In genomic region chr5:142789206-142789605, GRCh38 we compare ENCODE assay signal across 30 cellular contexts.
"Had no signal": no experiment of that assay in that cellular context is flagged by ENCODE, and none has a peak within 500 bp of the region (broad histone marks: within the 10 kb centered on the region; RNA-seq: fewer than 3 reads in every experiment).

No MANE protein-coding gene starts in this region.

- ATAC-seq: esophagus mucosa; gastrocnemius medialis; lower lobe of right lung; naive thymus-derived CD8-positive, alpha-beta T cell; pancreas; psoas muscle had no signal

- H3K27ac ChIP-seq: ascending aorta, brain microvascular endothelial cell, gastrocnemius medialis, lower lobe of right lung, pancreas, psoas muscle, suprapubic skin, tibial artery, VCaP had no signal

- H3K4me2 ChIP-seq: smooth muscle cell had no signal

- H3K4me3 ChIP-seq: ascending aorta, gastrocnemius medialis, lower lobe of right lung, pancreas, psoas muscle, smooth muscle cell, suprapubic skin, tibial artery had no signal

- H3K4me3 Mint-ChIP-seq: activated CD4-positive, alpha-beta memory T cell treated with anti-CD3 and anti-CD28 coated beads for 36 hours; activated naive CD4-positive, alpha-beta T cell treated with anti-CD3 and anti-CD28 coated beads, Interleukin-2, amount 10 ng/mL, durations not matched to agents 7 days and 5 days; activated naive CD8-positive, alpha-beta T cell treated with anti-CD3 and anti-CD28 coated beads, Interleukin-2, amount 10 ng/mL, durations not matched to agents 7 days and 5 days; activated T-cell treated with anti-CD3 and anti-CD28 coated beads, Interleukin-2, amount 50 U/mL, for 24 hours; naive thymus-derived CD8-positive, alpha-beta T cell; T-helper 1 cell treated with Interleukin-12 subunit alpha and Interleukin-12 subunit beta and Interleukin-4 antibody, amounts not matched to agents 30 μg/mL and 1 μg/mL, for 36 hours had no signal

- H3K9me3 Mint-ChIP-seq: activated CD4-positive, alpha-beta memory T cell treated with anti-CD3 and anti-CD28 coated beads for 36 hours; activated naive CD4-positive, alpha-beta T cell treated with anti-CD3 and anti-CD28 coated beads, Interleukin-2, amount 10 ng/mL, durations not matched to agents 7 days and 5 days; activated naive CD8-positive, alpha-beta T cell treated with anti-CD3 and anti-CD28 coated beads, Interleukin-2, amount 10 ng/mL, durations not matched to agents 7 days and 5 days; activated T-cell treated with anti-CD3 and anti-CD28 coated beads, Interleukin-2, amount 50 U/mL, for 24 hours; naive thymus-derived CD8-positive, alpha-beta T cell; T-helper 1 cell treated with Interleukin-12 subunit alpha and Interleukin-12 subunit beta and Interleukin-4 antibody, amounts not matched to agents 30 μg/mL and 1 μg/mL, for 36 hours had no signal

- DNase-seq: activated CD4-positive, alpha-beta memory T cell treated with anti-CD3 and anti-CD28 coated beads for 36 hours; activated CD4-positive, alpha-beta T cell treated with anti-CD3 and anti-CD28 coated beads for 4 hours; activated CD8-positive, alpha-beta memory T cell treated with anti-CD3 and anti-CD28 coated beads, Interleukin-2, amount 50 U/mL, for 4 hours; activated gamma-delta T cell; activated naive CD4-positive, alpha-beta T cell treated with anti-CD3 and anti-CD28 coated beads, Interleukin-2, amount 10 ng/mL, durations not matched to agents 7 days and 5 days; activated naive CD8-positive, alpha-beta T cell treated with anti-CD3 and anti-CD28 coated beads, Interleukin-2, amount 10 ng/mL, durations not matched to agents 7 days and 5 days; activated T-cell treated with anti-CD3 and anti-CD28 coated beads, Interleukin-2, amount 50 U/mL, for 24 hours; brain microvascular endothelial cell; cortex of kidney; gastrocnemius medialis; head of caudate nucleus; hippocampal formation; kidney; left colon; lower lobe of right lung; naive thymus-derived CD8-positive, alpha-beta T cell; pancreas; psoas muscle; stimulated activated CD4-positive, alpha-beta T cell treated with anti-CD3 and anti-CD28 coated beads, Interleukin-15, amount 100 ng/mL, for 24 hours; stimulated activated CD4-positive, alpha-beta T cell treated with anti-CD3 and anti-CD28 coated beads, Interleukin-2, amount 100 ng/mL, for 24 hours; stimulated activated naive CD4-positive, alpha-beta T cell; SW 1271; T-helper 9 cell; tibial artery had no signal

- H3K27ac Mint-ChIP-seq: activated CD4-positive, alpha-beta memory T cell treated with anti-CD3 and anti-CD28 coated beads for 36 hours; activated naive CD4-positive, alpha-beta T cell treated with anti-CD3 and anti-CD28 coated beads, Interleukin-2, amount 10 ng/mL, durations not matched to agents 7 days and 5 days; activated naive CD8-positive, alpha-beta T cell treated with anti-CD3 and anti-CD28 coated beads, Interleukin-2, amount 10 ng/mL, durations not matched to agents 7 days and 5 days; activated T-cell treated with anti-CD3 and anti-CD28 coated beads, Interleukin-2, amount 50 U/mL, for 24 hours; T-helper 1 cell treated with Interleukin-12 subunit alpha and Interleukin-12 subunit beta and Interleukin-4 antibody, amounts not matched to agents 30 μg/mL and 1 μg/mL, for 36 hours had no signal

- H3K27me3 Mint-ChIP-seq: activated CD4-positive, alpha-beta memory T cell treated with anti-CD3 and anti-CD28 coated beads for 36 hours; activated naive CD4-positive, alpha-beta T cell treated with anti-CD3 and anti-CD28 coated beads, Interleukin-2, amount 10 ng/mL, durations not matched to agents 7 days and 5 days; activated naive CD8-positive, alpha-beta T cell treated with anti-CD3 and anti-CD28 coated beads, Interleukin-2, amount 10 ng/mL, durations not matched to agents 7 days and 5 days; activated T-cell treated with anti-CD3 and anti-CD28 coated beads, Interleukin-2, amount 50 U/mL, for 24 hours; naive thymus-derived CD8-positive, alpha-beta T cell had no signal

- H3K36me3 ChIP-seq: ascending aorta, brain microvascular endothelial cell, gastrocnemius medialis, lower lobe of right lung, pancreas, suprapubic skin, tibial artery had no signal

- H3K27me3 ChIP-seq: ascending aorta, brain microvascular endothelial cell, gastrocnemius medialis, pancreas, suprapubic skin, tibial artery had no signal

- H3K9me3 ChIP-seq: ascending aorta, gastrocnemius medialis, lower lobe of right lung, pancreas, psoas muscle, suprapubic skin, tibial artery had no signal
